In the genomic region with DNA sequence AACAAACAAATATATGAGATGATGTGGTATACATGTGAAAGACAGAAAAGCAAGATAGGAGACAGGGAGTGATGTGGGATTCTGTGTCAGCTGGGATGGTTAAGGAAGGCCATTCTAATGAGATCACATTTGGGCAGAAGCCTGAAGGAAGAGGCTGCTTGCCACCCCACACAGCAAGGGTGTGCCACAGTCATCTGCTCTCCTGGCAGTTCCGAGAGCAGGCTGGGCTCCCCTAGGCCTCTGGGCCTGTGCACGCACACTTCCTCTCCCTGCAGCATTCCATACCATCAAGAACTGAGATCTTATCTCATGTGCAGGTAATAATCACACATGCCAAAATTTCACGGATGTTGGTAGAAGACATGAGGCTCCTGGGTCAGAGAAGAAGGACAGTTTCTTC, we compare ENCODE assay signal across 13 cellular contexts. TPM values are rescaled to one million over a fixed set of nuclear protein-coding genes. Genes with fewer than 3 reads are reported as not detected.
A peak's percentile ranks its signal among the peaks of the same experiment; 100 is the strongest.
DNase-seq lines count a peak whose midpoint lies in the region; ATAC-seq and TF ChIP-seq lines count a peak whose summit lies in the region.
"Had no signal": no experiment of that assay in that cellular context is flagged by ENCODE, and none has a peak within 500 bp of the region (broad histone marks: within the 10 kb centered on the region; RNA-seq: fewer than 3 reads in every experiment).

No MANE protein-coding gene starts in this region.

- H3K4me3 Mint-ChIP-seq in activated naive CD4-positive, alpha-beta T cell treated with anti-CD3 and anti-CD28 coated beads, Interleukin-2, amount 10 ng/mL, durations not matched to agents 7 days and 5 days = no peak overlapping the region
- H3K4me3 Mint-ChIP-seq: natural killer cell had no signal

- H3K9me3 ChIP-seq in DND-41 (ENCODE audit: insufficient read depth, low read length, severe bottlenecking) (no peaks in the 10 kb centered on the region), SJCRH30 (replicated peaks) (no peaks in the 10 kb centered on the region)

- no peaks in the 10 kb centered on the region for H3K79me2 ChIP-seq in DND-41 (ENCODE audit: insufficient read depth, low read length)

- no peak overlapping the region for H3K4me2 ChIP-seq in DND-41 (ENCODE audit: insufficient read depth, low read length)

- intact Hi-C loops in head of caudate nucleus (cut with DNase I) = no loop called here

- no peak overlapping the region for H3K27ac Mint-ChIP-seq in activated naive CD4-positive, alpha-beta T cell treated with anti-CD3 and anti-CD28 coated beads, Interleukin-2, amount 10 ng/mL, durations not matched to agents 7 days and 5 days
- H3K27ac Mint-ChIP-seq: activated naive CD4-positive, alpha-beta T cell treated with anti-CD3 and anti-CD28 coated beads, Interleukin-2, amount 50 U/mL, for 72 hours; natural killer cell had no signal

- H3K27me3 Mint-ChIP-seq in activated naive CD4-positive, alpha-beta T cell treated with anti-CD3 and anti-CD28 coated beads, Interleukin-2, amount 10 ng/mL, durations not matched to agents 7 days and 5 days = no peaks in the 10 kb centered on the region

- DNase-seq in DND-41 (no peak), NCI-H446 (lab: John Stamatoyannopoulos, UW) (peak; percentile 60 to 75), epithelial cell of prostate (ENCODE audit: low read depth, low spot score) (peak; percentile 43), SJCRH30 (no peak), head of caudate nucleus (no peak)
- no peak for DNase-seq in activated CD8-positive, alpha-beta memory T cell treated with anti-CD3 and anti-CD28 coated beads for 24 hours
- DNase-seq in activated naive CD4-positive, alpha-beta T cell treated with anti-CD3 and anti-CD28 coated beads, Interleukin-2, amount 10 ng/mL, durations not matched to agents 7 days and 5 days = no peak
- DNase-seq: COR-L47, natural killer cell, NCI-H187 had no signal

- H3K4me3 ChIP-seq in DND-41 (ENCODE audit: low read depth in 1 of 2, low read length in 2 of 2) = no peak overlapping the region
- H3K4me3 ChIP-seq in rectal smooth muscle tissue (ENCODE audit: low read length) = no peak overlapping the region
- no peak overlapping the region for H3K4me3 ChIP-seq in SJCRH30

- no peak overlapping the region for H3K9ac ChIP-seq in DND-41 (ENCODE audit: low read depth, low read length)
- no peak overlapping the region for H3K9ac ChIP-seq in rectal smooth muscle tissue (ENCODE audit: low read length)

- no peak for TF ChIP-seq CTCF in DND-41 (IDR thresholded peaks at IDR 0.05; ENCODE audit: borderline replicate concordance, extremely low read depth, low read length, poor library complexity, severe bottlenecking)

- peaks cover 49% of the 10 kb centered on the region for H3K4me1 Mint-ChIP-seq in activated naive CD4-positive, alpha-beta T cell treated with anti-CD3 and anti-CD28 coated beads, Interleukin-2, amount 10 ng/mL, durations not matched to agents 7 days and 5 days

- CTCF ChIA-PET in activated naive CD4-positive, alpha-beta T cell treated with anti-CD3 and anti-CD28 coated beads, Interleukin-2, amount 10 ng/mL, durations not matched to agents 7 days and 5 days (lab: Charles Lee) = no interaction called here

- peaks cover 1% of the 10 kb centered on the region for H3K36me3 Mint-ChIP-seq in activated naive CD4-positive, alpha-beta T cell treated with anti-CD3 and anti-CD28 coated beads, Interleukin-2, amount 10 ng/mL, durations not matched to agents 7 days and 5 days
- H3K36me3 Mint-ChIP-seq: activated naive CD4-positive, alpha-beta T cell treated with anti-CD3 and anti-CD28 coated beads, Interleukin-2, amount 50 U/mL, for 72 hours; natural killer cell had no signal

- no peaks in the 10 kb centered on the region for H3K9me3 Mint-ChIP-seq in activated naive CD4-positive, alpha-beta T cell treated with anti-CD3 and anti-CD28 coated beads, Interleukin-2, amount 10 ng/mL, durations not matched to agents 7 days and 5 days
- H3K9me3 Mint-ChIP-seq: activated naive CD4-positive, alpha-beta T cell treated with anti-CD3 and anti-CD28 coated beads, Interleukin-2, amount 50 U/mL, for 72 hours; natural killer cell had no signal

- ATAC-seq in DND-41 (ENCODE audit: insufficient read depth, low read depth) = no peak
- ATAC-seq: activated CD4-positive, CD25-positive, alpha-beta regulatory T cell treated with anti-CD3 and anti-CD28 coated beads, Interleukin-2, amount 50 U/mL, for 24 hours; activated naive CD4-positive, alpha-beta T cell treated with anti-CD3 and anti-CD28 coated beads, Interleukin-2, amount 50 U/mL, for 72 hours; natural killer cell had no signal

- no peaks in the 10 kb centered on the region for H3K36me3 ChIP-seq in DND-41 (ENCODE audit: insufficient read depth, low read length)
- H3K36me3 ChIP-seq in rectal smooth muscle tissue (ENCODE audit: control insufficient read depth, insufficient read depth, low read length) = no peaks in the 10 kb centered on the region
- no peaks in the 10 kb centered on the region for H3K36me3 ChIP-seq in SJCRH30

- H3K27ac ChIP-seq in DND-41 (ENCODE audit: low read length) (peak overlapping the region; percentile 100), epithelial cell of prostate (peak overlapping the region; percentile 91), rectal smooth muscle tissue (ENCODE audit: low read depth, low read length) (peak overlapping the region; percentile 85), SJCRH30 (no peak overlapping the region)

- no peak overlapping the region for H2AFZ ChIP-seq in DND-41 (ENCODE audit: low read depth, low read length)

- H3K4me1 ChIP-seq in DND-41 (ENCODE audit: insufficient read depth, low read length) (peaks cover 56% of the 10 kb centered on the region), rectal smooth muscle tissue (ENCODE audit: control insufficient read depth, insufficient read depth, low read length) (peaks cover 68% of the 10 kb centered on the region), SJCRH30 (peaks cover 25% of the 10 kb centered on the region)

- H4K20me1 ChIP-seq in DND-41 (ENCODE audit: insufficient read depth, low read length) = no peaks in the 10 kb centered on the region

- no peaks in the 10 kb centered on the region for H3K27me3 ChIP-seq in DND-41 (ENCODE audit: insufficient read depth, low read length, poor library complexity)
- no peaks in the 10 kb centered on the region for H3K27me3 ChIP-seq in rectal smooth muscle tissue (ENCODE audit: control insufficient read depth, insufficient read depth, low read length)
- no peaks in the 10 kb centered on the region for H3K27me3 ChIP-seq in SJCRH30

RNA-seq across cellular contexts. Expression of gene SYPL1, which starts 43.1 kb away (rescaled TPM):
- 42.8 and 47.5 TPM in 2 replicates for total RNA-seq in SJCRH30 (2014; rRNA removed; shearing (Covaris generic))

Comparison
In these comparisons a context has a peak if more than half of its experiments do, and no peak if none do; other contexts are left out.
1. DNase-seq: peak in NCI-H446 (2 of 2) and epithelial cell of prostate (single experiment); none in DND-41 (single experiment), SJCRH30 (0 of 2), head of caudate nucleus (0 of 42), activated CD8-positive, alpha-beta memory T cell treated with anti-CD3 and anti-CD28 coated beads for 24 hours (single experiment) and activated naive CD4-positive, alpha-beta T cell treated with anti-CD3 and anti-CD28 coated beads, Interleukin-2, amount 10 ng/mL, durations not matched to agents 7 days and 5 days (single experiment).